In the genomic region with DNA sequence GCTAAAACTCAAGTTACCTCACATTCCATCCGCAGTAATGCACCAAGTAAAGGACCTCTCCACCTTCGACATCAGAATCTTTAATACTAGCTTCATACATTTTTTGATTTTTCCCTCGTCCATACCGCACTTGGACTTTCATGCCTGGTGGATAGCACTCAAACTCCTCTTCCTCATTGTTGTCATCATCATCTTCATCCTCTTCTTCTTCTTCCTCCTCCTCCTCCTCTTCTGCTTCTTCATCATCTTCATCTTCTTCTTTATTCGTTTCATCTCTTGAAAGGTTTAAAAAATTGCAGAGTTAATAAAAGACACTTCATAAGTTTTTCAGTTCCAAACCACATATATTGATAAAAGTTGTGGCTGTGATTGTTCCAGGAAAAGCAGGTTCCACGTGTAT, we compare ENCODE assay signal across 18 cellular contexts. TPM values are rescaled to one million over a fixed set of nuclear protein-coding genes. Genes with fewer than 3 reads are reported as not detected.
DNase-seq lines count a peak whose midpoint lies in the region; ATAC-seq lines count a peak whose summit lies in the region.
"Had no signal": no experiment of that assay in that cellular context is flagged by ENCODE, and none has a peak within 500 bp of the region (broad histone marks: within the 10 kb centered on the region; RNA-seq: fewer than 3 reads in every experiment).

No MANE protein-coding gene starts in this region.

- peak overlapping the region; percentile 53 for H3K27ac Mint-ChIP-seq in activated naive CD4-positive, alpha-beta T cell treated with anti-CD3 and anti-CD28 coated beads, Interleukin-2, amount 50 U/mL, for 24 hours
- H3K27ac Mint-ChIP-seq in activated naive CD4-positive, alpha-beta T cell treated with anti-CD3 and anti-CD28 coated beads, Interleukin-2, amount 50 U/mL, for 72 hours = peak overlapping the region in 1 of 2 donors; percentile 37
- peak overlapping the region; percentile 38 for H3K27ac Mint-ChIP-seq in T-helper 2 cell treated with Interferon-gamma antibody and Interleukin-4, amounts not matched to agents 5 μg/mL and 100 μg/mL, for 36 hours
- peak overlapping the region; percentile 61 for H3K27ac Mint-ChIP-seq in activated naive CD8-positive, alpha-beta T cell treated with anti-CD3 and anti-CD28 coated beads, Interleukin-2, amount 10 ng/mL, durations not matched to agents 7 days and 5 days
- peak overlapping the region; percentile 9 for H3K27ac Mint-ChIP-seq in stimulated activated memory B cell treated with anti-CD40 and anti-IgM and Interleukin-4, amounts not matched to agents 10 μg/mL and 1 μg/mL and 100 μg/mL, for 72 hours
- H3K27ac Mint-ChIP-seq: B cell had no signal

- H3K4me1 Mint-ChIP-seq in activated naive CD4-positive, alpha-beta T cell treated with anti-CD3 and anti-CD28 coated beads, Interleukin-2, amount 50 U/mL, for 24 hours = peaks cover 20% of the 10 kb centered on the region
- peaks cover 31% of the 10 kb centered on the region for H3K4me1 Mint-ChIP-seq in T-helper 2 cell treated with Interferon-gamma antibody and Interleukin-4, amounts not matched to agents 5 μg/mL and 100 μg/mL, for 36 hours (ENCODE audit: low read depth)
- H3K4me1 Mint-ChIP-seq in activated naive CD8-positive, alpha-beta T cell treated with anti-CD3 and anti-CD28 coated beads, Interleukin-2, amount 10 ng/mL, durations not matched to agents 7 days and 5 days = peaks cover 28% of the 10 kb centered on the region
- H3K4me1 Mint-ChIP-seq in stimulated activated memory B cell treated with anti-CD40 and anti-IgM and Interleukin-4, amounts not matched to agents 10 μg/mL and 1 μg/mL and 100 μg/mL, for 72 hours = no peaks in the 10 kb centered on the region
- H3K4me1 Mint-ChIP-seq: B cell had no signal

- DNase-seq in activated naive CD4-positive, alpha-beta T cell treated with anti-CD3 and anti-CD28 coated beads, Interleukin-2, amount 50 U/mL, for 72 hours (ENCODE audit: low spot score in 2 of 2) = no peak
- no peak for DNase-seq in T-helper 2 cell treated with Interferon-gamma antibody and Interleukin-4, amounts not matched to agents 5 μg/mL and 100 μg/mL, for 36 hours (ENCODE audit: low spot score)
- no peak for DNase-seq in activated naive CD8-positive, alpha-beta T cell treated with anti-CD3 and anti-CD28 coated beads, Interleukin-2, amount 10 ng/mL, durations not matched to agents 7 days and 5 days
- DNase-seq in posterior vena cava (ENCODE audit: low spot score) = no peak
- no peak for DNase-seq in Kasumi-1 (lab: John Stamatoyannopoulos, UW)
- no peak for DNase-seq in NCI-H524 treated with DMSO at 0.1 percent for 48 hours (lab: John Stamatoyannopoulos, UW)
- DNase-seq: ACHN, DMS153, EL, H7, NCI-H1417, NCI-H2029, NCI-H510A treated with DMSO at 0.1 percent for 48 hours, Peyer's patch, SHP77 had no signal

- intact Hi-C loops in posterior vena cava (cut with DNase I) = no loop called here

- H3K9me3 Mint-ChIP-seq in activated naive CD4-positive, alpha-beta T cell treated with anti-CD3 and anti-CD28 coated beads, Interleukin-2, amount 50 U/mL, for 24 hours = no peaks in the 10 kb centered on the region
- no peaks in the 10 kb centered on the region for H3K9me3 Mint-ChIP-seq in activated naive CD4-positive, alpha-beta T cell treated with anti-CD3 and anti-CD28 coated beads, Interleukin-2, amount 50 U/mL, for 72 hours
- no peaks in the 10 kb centered on the region for H3K9me3 Mint-ChIP-seq in T-helper 2 cell treated with Interferon-gamma antibody and Interleukin-4, amounts not matched to agents 5 μg/mL and 100 μg/mL, for 36 hours
- H3K9me3 Mint-ChIP-seq in activated naive CD8-positive, alpha-beta T cell treated with anti-CD3 and anti-CD28 coated beads, Interleukin-2, amount 10 ng/mL, durations not matched to agents 7 days and 5 days = peaks cover 2% of the 10 kb centered on the region
- H3K9me3 Mint-ChIP-seq in stimulated activated memory B cell treated with anti-CD40 and anti-IgM and Interleukin-4, amounts not matched to agents 10 μg/mL and 1 μg/mL and 100 μg/mL, for 72 hours = no peaks in the 10 kb centered on the region

- H3K27me3 Mint-ChIP-seq in activated naive CD4-positive, alpha-beta T cell treated with anti-CD3 and anti-CD28 coated beads, Interleukin-2, amount 50 U/mL, for 24 hours = no peaks in the 10 kb centered on the region
- no peaks in the 10 kb centered on the region for H3K27me3 Mint-ChIP-seq in T-helper 2 cell treated with Interferon-gamma antibody and Interleukin-4, amounts not matched to agents 5 μg/mL and 100 μg/mL, for 36 hours (ENCODE audit: low read depth)
- no peaks in the 10 kb centered on the region for H3K27me3 Mint-ChIP-seq in activated naive CD8-positive, alpha-beta T cell treated with anti-CD3 and anti-CD28 coated beads, Interleukin-2, amount 10 ng/mL, durations not matched to agents 7 days and 5 days
- no peaks in the 10 kb centered on the region for H3K27me3 Mint-ChIP-seq in stimulated activated memory B cell treated with anti-CD40 and anti-IgM and Interleukin-4, amounts not matched to agents 10 μg/mL and 1 μg/mL and 100 μg/mL, for 72 hours
- H3K27me3 Mint-ChIP-seq: B cell had no signal

- peaks cover 15% of the 10 kb centered on the region for H3K36me3 Mint-ChIP-seq in activated naive CD4-positive, alpha-beta T cell treated with anti-CD3 and anti-CD28 coated beads, Interleukin-2, amount 50 U/mL, for 24 hours
- peaks cover 0 to 12% of the 10 kb centered on the region in 2 donors for H3K36me3 Mint-ChIP-seq in activated naive CD4-positive, alpha-beta T cell treated with anti-CD3 and anti-CD28 coated beads, Interleukin-2, amount 50 U/mL, for 72 hours
- peaks cover 31% of the 10 kb centered on the region for H3K36me3 Mint-ChIP-seq in T-helper 2 cell treated with Interferon-gamma antibody and Interleukin-4, amounts not matched to agents 5 μg/mL and 100 μg/mL, for 36 hours (ENCODE audit: low read depth)
- H3K36me3 Mint-ChIP-seq in activated naive CD8-positive, alpha-beta T cell treated with anti-CD3 and anti-CD28 coated beads, Interleukin-2, amount 10 ng/mL, durations not matched to agents 7 days and 5 days = peaks cover 30% of the 10 kb centered on the region
- H3K36me3 Mint-ChIP-seq in stimulated activated memory B cell treated with anti-CD40 and anti-IgM and Interleukin-4, amounts not matched to agents 10 μg/mL and 1 μg/mL and 100 μg/mL, for 72 hours = peaks cover 25% of the 10 kb centered on the region

- H3K4me3 Mint-ChIP-seq in activated naive CD4-positive, alpha-beta T cell treated with anti-CD3 and anti-CD28 coated beads, Interleukin-2, amount 50 U/mL, for 24 hours = no peak overlapping the region
- peak overlapping the region; percentile 66 for H3K4me3 Mint-ChIP-seq in T-helper 2 cell treated with Interferon-gamma antibody and Interleukin-4, amounts not matched to agents 5 μg/mL and 100 μg/mL, for 36 hours
- peak overlapping the region; percentile 75 for H3K4me3 Mint-ChIP-seq in activated naive CD8-positive, alpha-beta T cell treated with anti-CD3 and anti-CD28 coated beads, Interleukin-2, amount 10 ng/mL, durations not matched to agents 7 days and 5 days
- no peak overlapping the region for H3K4me3 Mint-ChIP-seq in stimulated activated memory B cell treated with anti-CD40 and anti-IgM and Interleukin-4, amounts not matched to agents 10 μg/mL and 1 μg/mL and 100 μg/mL, for 72 hours
- H3K4me3 Mint-ChIP-seq: B cell had no signal

- POLR2A ChIA-PET in activated naive CD8-positive, alpha-beta T cell treated with anti-CD3 and anti-CD28 coated beads, Interleukin-2, amount 10 ng/mL, durations not matched to agents 7 days and 5 days (lab: Charles Lee) = no interaction called here

- ATAC-seq in activated naive CD4-positive, alpha-beta T cell treated with anti-CD3 and anti-CD28 coated beads, Interleukin-2, amount 50 U/mL, for 72 hours = no peak
- no peak for ATAC-seq in activated naive CD8-positive, alpha-beta T cell treated with anti-CD3 and anti-CD28 coated beads, Interleukin-2, amount 10 ng/mL, durations not matched to agents 7 days and 5 days (ENCODE audit: low read depth)
- ATAC-seq in stimulated activated memory B cell treated with anti-CD40 and anti-IgM and Interleukin-4, amounts not matched to agents 10 μg/mL and 1 μg/mL and 100 μg/mL, for 72 hours = no peak

RNA-seq across cellular contexts. Expression of gene RBM34, which starts 52.7 kb away (rescaled TPM):
- total RNA-seq in activated naive CD4-positive, alpha-beta T cell treated with anti-CD3 and anti-CD28 coated beads, Interleukin-2, amount 50 U/mL, for 72 hours = 100 to 1,000 TPM; 132 to 142 TPM
- 100 to 1,000 TPM; 129 to 134 TPM for total RNA-seq in activated naive CD8-positive, alpha-beta T cell treated with anti-CD3 and anti-CD28 coated beads, Interleukin-2, amount 10 ng/mL, durations not matched to agents 7 days and 5 days
- total RNA-seq in posterior vena cava = 10 to 100 TPM; 57.7 to 61.1 TPM

Comparison
In these comparisons a context has a peak if more than half of its experiments do, and no peak if none do; other contexts are left out.
1. H3K4me3 Mint-ChIP-seq: peak in T-helper 2 cell treated with Interferon-gamma antibody and Interleukin-4, amounts not matched to agents 5 μg/mL and 100 μg/mL, for 36 hours (single experiment) and activated naive CD8-positive, alpha-beta T cell treated with anti-CD3 and anti-CD28 coated beads, Interleukin-2, amount 10 ng/mL, durations not matched to agents 7 days and 5 days (single experiment); none in activated naive CD4-positive, alpha-beta T cell treated with anti-CD3 and anti-CD28 coated beads, Interleukin-2, amount 50 U/mL, for 24 hours (single experiment) and stimulated activated memory B cell treated with anti-CD40 and anti-IgM and Interleukin-4, amounts not matched to agents 10 μg/mL and 1 μg/mL and 100 μg/mL, for 72 hours (single experiment).